ENCODE assay signal across 10 cellular contexts in the genomic region with DNA sequence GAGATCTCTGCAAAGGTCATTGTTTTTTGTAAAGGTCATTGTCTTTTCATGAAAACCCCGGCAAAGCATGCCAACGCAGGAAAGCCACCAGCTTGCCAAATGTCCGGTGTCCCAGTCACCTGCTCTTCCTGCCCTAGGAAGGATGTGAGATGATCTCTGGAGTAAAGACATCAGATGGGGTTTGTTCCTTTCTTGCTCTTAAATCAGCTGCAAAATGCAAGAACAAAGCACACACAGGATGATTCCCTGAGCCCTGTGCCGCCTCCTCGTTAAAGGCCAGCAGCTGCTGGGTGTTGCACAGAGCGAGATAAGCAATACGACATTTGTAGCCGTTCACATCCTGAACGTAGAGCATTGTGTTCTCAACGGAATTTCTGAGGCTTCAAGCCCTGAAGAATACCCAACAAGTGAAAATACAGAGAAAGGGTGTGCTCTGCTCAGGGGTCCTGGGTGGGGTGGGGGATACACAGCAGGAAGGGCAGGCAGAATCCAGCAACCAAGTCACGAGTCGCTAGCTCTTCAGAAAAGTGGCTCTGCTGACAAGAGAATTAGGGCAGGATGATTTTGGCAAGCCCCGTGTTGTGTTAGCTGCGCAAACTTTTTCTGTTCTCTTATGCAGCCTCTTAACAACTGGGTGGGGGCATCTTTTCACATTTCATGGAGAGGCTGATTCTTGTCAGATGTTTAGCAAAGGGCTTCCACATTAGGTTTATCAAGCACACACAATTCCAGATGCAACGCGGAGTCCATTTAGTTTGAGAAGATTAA.
DNase-seq lines count a peak whose midpoint lies in the region; ATAC-seq, FAIRE-seq and TF ChIP-seq lines count a peak whose summit lies in the region.
"Had no signal": no experiment of that assay in that cellular context is flagged by ENCODE, and none has a peak within 500 bp of the region (broad histone marks: within the 10 kb centered on the region; RNA-seq: fewer than 3 reads in every experiment).

No MANE protein-coding gene starts in this region.

- ATAC-seq in pancreas (peak in 3 of 4 donors; percentile 36 to 73 (median 65)), SK-N-SH treated with all-trans-retinoic acid at 6 μM for 48 hours (no peak)
- ATAC-seq in activated CD4-positive, CD25-positive, alpha-beta regulatory T cell treated with anti-CD3 and anti-CD28 coated beads, Interleukin-2, amount 50 U/mL, for 24 hours = no peak
- ATAC-seq: left colon had no signal

- H3K9me3 ChIP-seq in pancreas = no peaks in the 10 kb centered on the region

- TF ChIP-seq CTCF in fibroblast of pulmonary artery (IDR thresholded peaks at IDR 0.05; ENCODE audit: low read length, missing control alignments) (no peak), pancreas (IDR thresholded peaks at IDR 0.05) (no peak)

- FAIRE-seq in pancreas (lab: Jason Lieb, UNC) = no peak

- in situ Hi-C loops in SK-MEL-5 (cut with HindIII; ENCODE audit: low pct_unique_long_range_greater_than_20kb, low sequenced_read_pairs) = no loop called here

- H3K4me3 ChIP-seq in fibroblast of pulmonary artery (replicated peaks; ENCODE audit: low read depth, low read length) (peak overlapping the region; percentile 29), pancreas (no peak overlapping the region)

- H3K27ac ChIP-seq in pancreas = no peak overlapping the region
- H3K27ac ChIP-seq: brain microvascular endothelial cell had no signal

- DNase-seq in DMS153 treated with DMSO at 0.1 percent for 48 hours (lab: John Stamatoyannopoulos, UW; ENCODE audit: unreplicated experiment) = peak; percentile 24
- DNase-seq in SK-MEL-5 (ENCODE audit: low read depth, low spot score) = peak; percentile 85
- DNase-seq in fibroblast of pulmonary artery (ENCODE audit: low read depth) = peak; percentile 68
- no peak for DNase-seq in pancreas
- DNase-seq in cerebellum (ENCODE audit: low spot score) = no peak
- DNase-seq in C1 segment of cervical spinal cord (lab: John Stamatoyannopoulos, UW) = no peak
- DNase-seq: brain microvascular endothelial cell had no signal

- no peaks in the 10 kb centered on the region for H3K36me3 ChIP-seq in pancreas
- H3K36me3 ChIP-seq: brain microvascular endothelial cell had no signal

- H3K27me3 ChIP-seq in pancreas = no peaks in the 10 kb centered on the region
- H3K27me3 ChIP-seq: brain microvascular endothelial cell had no signal

- intact Hi-C loops in pancreas (cut with DNase I) = no loop called here

- H3K4me1 ChIP-seq in pancreas = peaks cover 0 to 3% (median 0%) of the 10 kb centered on the region in 3 donors

- WGBS in pancreas, 2 donors = 46 to 58% methylated on average over 16 of the region's 16 CpGs

TF ChIP-seq in SK-N-SH treated with all-trans-retinoic acid at 6 μM for 48 hours, 23 proteins besides CTCF, POLR2A, EP300 and RAD21:
- TF ChIP-seq ZC3H10 (CRISPR knock-in tag; IDR thresholded peaks at IDR 0.05) (no peak), ZNF565 (CRISPR knock-in tag; conservative IDR thresholded peaks at IDR 0.05; ENCODE audit: low read depth) (no peak), PPARA (CRISPR knock-in tag; IDR thresholded peaks at IDR 0.05; ENCODE audit: borderline replicate concordance) (no peak), ZNF8 (CRISPR knock-in tag; IDR thresholded peaks at IDR 0.05) (no peak), RARB (CRISPR knock-in tag; IDR thresholded peaks at IDR 0.05) (no peak), TCF4 (CRISPR knock-in tag; IDR thresholded peaks at IDR 0.05; ENCODE audit: borderline replicate concordance) (no peak)
- TF ChIP-seq, protein P1, sequence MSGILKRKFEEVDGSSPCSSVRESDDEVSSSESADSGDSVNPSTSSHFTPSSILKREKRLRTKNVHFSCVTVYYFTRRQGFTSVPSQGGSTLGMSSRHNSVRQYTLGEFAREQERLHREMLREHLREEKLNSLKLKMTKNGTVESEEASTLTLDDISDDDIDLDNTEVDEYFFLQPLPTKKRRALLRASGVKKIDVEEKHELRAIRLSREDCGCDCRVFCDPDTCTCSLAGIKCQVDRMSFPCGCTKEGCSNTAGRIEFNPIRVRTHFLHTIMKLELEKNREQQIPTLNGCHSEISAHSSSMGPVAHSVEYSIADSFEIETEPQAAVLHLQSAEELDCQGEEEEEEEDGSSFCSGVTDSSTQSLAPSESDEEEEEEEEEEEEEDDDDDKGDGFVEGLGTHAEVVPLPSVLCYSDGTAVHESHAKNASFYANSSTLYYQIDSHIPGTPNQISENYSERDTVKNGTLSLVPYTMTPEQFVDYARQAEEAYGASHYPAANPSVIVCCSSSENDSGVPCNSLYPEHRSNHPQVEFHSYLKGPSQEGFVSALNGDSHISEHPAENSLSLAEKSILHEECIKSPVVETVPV (CRISPR knock-in tag; IDR thresholded peaks at IDR 0.05) = no peak
- TF ChIP-seq, protein P2, sequence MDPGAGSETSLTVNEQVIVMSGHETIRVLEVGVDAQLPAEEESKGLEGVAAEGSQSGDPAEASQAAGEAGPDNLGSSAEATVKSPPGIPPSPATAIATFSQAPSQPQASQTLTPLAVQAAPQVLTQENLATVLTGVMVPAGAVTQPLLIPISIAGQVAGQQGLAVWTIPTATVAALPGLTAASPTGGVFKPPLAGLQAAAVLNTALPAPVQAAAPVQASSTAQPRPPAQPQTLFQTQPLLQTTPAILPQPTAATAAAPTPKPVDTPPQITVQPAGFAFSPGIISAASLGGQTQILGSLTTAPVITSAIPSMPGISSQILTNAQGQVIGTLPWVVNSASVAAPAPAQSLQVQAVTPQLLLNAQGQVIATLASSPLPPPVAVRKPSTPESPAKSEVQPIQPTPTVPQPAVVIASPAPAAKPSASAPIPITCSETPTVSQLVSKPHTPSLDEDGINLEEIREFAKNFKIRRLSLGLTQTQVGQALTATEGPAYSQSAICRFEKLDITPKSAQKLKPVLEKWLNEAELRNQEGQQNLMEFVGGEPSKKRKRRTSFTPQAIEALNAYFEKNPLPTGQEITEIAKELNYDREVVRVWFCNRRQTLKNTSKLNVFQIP (CRISPR knock-in tag; IDR thresholded peaks at IDR 0.05; ENCODE audit: borderline replicate concordance, low read depth) = no peak
- TF ChIP-seq, protein P3, sequence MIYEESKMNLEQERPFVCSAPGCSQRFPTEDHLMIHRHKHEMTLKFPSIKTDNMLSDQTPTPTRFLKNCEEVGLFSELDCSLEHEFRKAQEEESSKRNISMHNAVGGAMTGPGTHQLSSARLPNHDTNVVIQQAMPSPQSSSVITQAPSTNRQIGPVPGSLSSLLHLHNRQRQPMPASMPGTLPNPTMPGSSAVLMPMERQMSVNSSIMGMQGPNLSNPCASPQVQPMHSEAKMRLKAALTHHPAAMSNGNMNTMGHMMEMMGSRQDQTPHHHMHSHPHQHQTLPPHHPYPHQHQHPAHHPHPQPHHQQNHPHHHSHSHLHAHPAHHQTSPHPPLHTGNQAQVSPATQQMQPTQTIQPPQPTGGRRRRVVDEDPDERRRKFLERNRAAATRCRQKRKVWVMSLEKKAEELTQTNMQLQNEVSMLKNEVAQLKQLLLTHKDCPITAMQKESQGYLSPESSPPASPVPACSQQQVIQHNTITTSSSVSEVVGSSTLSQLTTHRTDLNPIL (CRISPR knock-in tag; IDR thresholded peaks at IDR 0.05; ENCODE audit: low read depth) = no peak

Comparison
In these comparisons a context has a peak if more than half of its experiments do, and no peak if none do; other contexts are left out.
1. DNase-seq: peak in DMS153 treated with DMSO at 0.1 percent for 48 hours (single experiment), SK-MEL-5 (single experiment) and fibroblast of pulmonary artery (single experiment); none in pancreas (0 of 6), cerebellum (single experiment) and C1 segment of cervical spinal cord (0 of 14).
2. ATAC-seq: peak in pancreas (3 of 4); none in SK-N-SH treated with all-trans-retinoic acid at 6 μM for 48 hours (single experiment) and activated CD4-positive, CD25-positive, alpha-beta regulatory T cell treated with anti-CD3 and anti-CD28 coated beads, Interleukin-2, amount 50 U/mL, for 24 hours (0 of 2).